ENCODE assay signal across 8 cellular contexts in the genomic region with DNA sequence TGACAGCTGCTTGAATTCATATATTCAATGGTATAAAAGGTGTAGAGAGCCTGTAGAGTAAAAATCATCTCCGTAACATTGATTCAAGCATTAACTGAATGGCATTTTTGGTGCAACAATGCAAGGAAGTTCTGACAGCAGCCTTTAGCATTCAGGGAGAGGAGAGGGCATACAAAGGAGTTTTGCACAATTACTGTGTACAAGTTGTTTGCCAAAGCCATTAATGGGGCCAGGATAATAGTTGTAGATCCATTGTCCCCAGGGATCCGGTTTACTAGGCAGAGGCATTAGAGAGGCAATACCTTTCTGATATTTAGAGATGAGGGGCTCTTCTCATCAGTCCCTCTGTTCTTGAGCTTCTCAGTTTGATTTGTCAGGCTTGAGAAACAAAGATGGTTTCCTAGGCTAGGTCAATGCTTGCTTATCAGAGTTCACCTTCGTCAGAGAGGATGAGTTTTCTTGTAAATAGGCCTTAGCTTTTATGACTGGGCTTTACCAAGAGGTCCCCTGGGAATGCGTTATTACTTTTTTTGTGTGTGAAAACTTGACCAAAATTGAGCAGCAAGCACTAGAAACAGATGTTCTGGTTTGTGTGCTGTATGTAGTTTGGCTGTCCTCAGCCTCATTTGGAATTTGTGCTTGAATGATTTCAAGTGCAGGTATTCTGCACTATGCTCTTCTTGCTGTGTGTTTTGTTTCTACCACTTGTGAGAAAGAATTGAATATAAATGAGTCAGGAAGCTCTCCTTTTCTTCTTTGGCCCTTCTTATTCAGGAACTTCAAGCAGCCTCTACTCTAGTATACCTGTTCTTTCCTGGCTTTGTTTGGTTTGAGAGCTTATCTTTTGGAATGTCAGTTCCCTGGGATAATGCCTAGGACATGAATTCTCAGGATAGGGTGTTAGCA. TPM values are rescaled to one million over a fixed set of nuclear protein-coding genes. Genes with fewer than 3 reads are reported as not detected.
DNase-seq lines count a peak whose midpoint lies in the region; ATAC-seq and TF ChIP-seq lines count a peak whose summit lies in the region.
"Had no signal": no experiment of that assay in that cellular context is flagged by ENCODE, and none has a peak within 500 bp of the region (broad histone marks: within the 10 kb centered on the region; RNA-seq: fewer than 3 reads in every experiment).

No MANE protein-coding gene starts in this region.

- H3K27me3 Mint-ChIP-seq in nephron progenitor cell (ENCODE audit: low read depth, poor library complexity) (peaks cover 3% of the 10 kb centered on the region), glutamatergic neuron (ENCODE audit: unreplicated experiment) (no peaks in the 10 kb centered on the region)

- intact Hi-C loops in left colon (cut with DNase I, micrococcal nuclease) = no loop called here

- peaks cover 59% of the 10 kb centered on the region for H3K36me3 Mint-ChIP-seq in nephron progenitor cell (ENCODE audit: low read depth)
- H3K36me3 Mint-ChIP-seq in glutamatergic neuron (ENCODE audit: unreplicated experiment) = peaks cover 8% of the 10 kb centered on the region

- TF ChIP-seq CTCF in nephron progenitor cell (IDR thresholded peaks at IDR 0.05) = no peak
- TF ChIP-seq CTCF in glutamatergic neuron (IDR thresholded peaks at IDR 0.05; ENCODE audit: partially characterized antibody, unreplicated experiment) = no peak

- DNase-seq in NCI-H146 treated with DMSO at 0.1 percent for 48 hours (lab: John Stamatoyannopoulos, UW; ENCODE audit: unreplicated experiment) = peak; percentile 10
- no peak for DNase-seq in nephron progenitor cell
- DNase-seq in glutamatergic neuron = no peak
- no peak for DNase-seq in left colon
- no peak for DNase-seq in mucosa of gallbladder (ENCODE audit: low spot score)
- DNase-seq: gastrocnemius medialis had no signal

- H3K9me3 Mint-ChIP-seq in nephron progenitor cell (peaks cover 26% of the 10 kb centered on the region), glutamatergic neuron (ENCODE audit: unreplicated experiment) (peaks cover 3% of the 10 kb centered on the region)

- no peak overlapping the region for H3K4me3 Mint-ChIP-seq in nephron progenitor cell
- H3K4me3 Mint-ChIP-seq in glutamatergic neuron (ENCODE audit: unreplicated experiment) = no peak overlapping the region

- H3K27ac Mint-ChIP-seq in nephron progenitor cell = peak overlapping the region; percentile 53
- no peak overlapping the region for H3K27ac Mint-ChIP-seq in glutamatergic neuron (ENCODE audit: unreplicated experiment)

- H3K4me1 Mint-ChIP-seq in nephron progenitor cell = peaks cover 34% of the 10 kb centered on the region
- H3K4me1 Mint-ChIP-seq in glutamatergic neuron (ENCODE audit: low read depth, unreplicated experiment) = peaks cover 12% of the 10 kb centered on the region

- ATAC-seq in GM19025 (IDR thresholded peaks at IDR 0.05; ENCODE audit: low read depth, unreplicated experiment) (peak; percentile 71), HG02763 (IDR thresholded peaks at IDR 0.05; ENCODE audit: unreplicated experiment) (peak; percentile 54), left colon (no peak)
- ATAC-seq: gastrocnemius medialis had no signal

RNA-seq across cellular contexts. Expression of a gene that starts 32.0 kb away (rescaled TPM):
- 165 TPM for total RNA-seq in glutamatergic neuron (ENCODE audit: unreplicated experiment)
- 100 to 1,000 TPM; 108 to 123 TPM for total RNA-seq in left colon
- total RNA-seq in mucosa of gallbladder = 136 TPM
